In genomic region chr12:125256537-125256936, GRCh38 we compare ENCODE assay signal across 5 cellular contexts.
"Had no signal": no experiment of that assay in that cellular context is flagged by ENCODE, and none has a peak within 500 bp of the region (broad histone marks: within the 10 kb centered on the region; RNA-seq: fewer than 3 reads in every experiment).

No MANE protein-coding gene starts in this region.

- DNase-seq: H9, HCEC 1CT, HFFc6, KG1 had no signal

- ATAC-seq: GM23338 had no signal
